10 cellular contexts compared by ENCODE assay signal in genomic region chr20:31740208-31740607, GRCh38. TPM values are rescaled to one million over a fixed set of nuclear protein-coding genes. Genes with fewer than 3 reads are reported as not detected.
DNase-seq lines count a peak whose midpoint lies in the region; ATAC-seq and TF ChIP-seq lines count a peak whose summit lies in the region.
"Had no signal": no experiment of that assay in that cellular context is flagged by ENCODE, and none has a peak within 500 bp of the region (broad histone marks: within the 10 kb centered on the region; RNA-seq: fewer than 3 reads in every experiment).

No MANE protein-coding gene starts in this region.

- H3K79me2 ChIP-seq in hepatocyte, result peaks cover 60% of the 10 kb centered on the region

- ATAC-seq in GM21423 (IDR thresholded peaks at IDR 0.05; ENCODE audit: unreplicated experiment), result no peak

- H3K36me3 ChIP-seq in H7 (replicated peaks; ENCODE audit: control insufficient read depth, insufficient read depth, low read length), result peaks cover 6% of the 10 kb centered on the region; the same call in 1 of the 2 replicates
- no peaks in the 10 kb centered on the region for H3K36me3 ChIP-seq in hepatocyte (replicated peaks; ENCODE audit: insufficient read depth, low read depth)
- H3K36me3 ChIP-seq in thyroid gland, result no peaks in the 10 kb centered on the region

- H3K9me3 ChIP-seq in hepatocyte (ENCODE audit: low read depth) (no peaks in the 10 kb centered on the region), thyroid gland (no peaks in the 10 kb centered on the region)

- TF ChIP-seq CTCF in AG10803 (conservative IDR thresholded peaks at IDR 0.05; ENCODE audit: low read length) (no peak), hepatocyte (IDR thresholded peaks at IDR 0.05; ENCODE audit: poor library complexity) (no peak), thyroid gland (IDR thresholded peaks at IDR 0.05) (no peak)

- no peaks in the 10 kb centered on the region for H4K20me1 ChIP-seq in hepatocyte (ENCODE audit: insufficient read depth, poor library complexity, severe bottlenecking)

- no peak for TF ChIP-seq POLR2A in thyroid gland (IDR thresholded peaks at IDR 0.05)

- 6% methylated on average over 1 of the region's 1 CpG for WGBS in hepatocyte (ENCODE audit: low lambda C conversion rate, missing lambda C conversion rate)
- 9 to 10% methylated on average over 1 of the region's 1 CpG for WGBS in thyroid gland, 2 donors

- H3K27ac ChIP-seq in hepatocyte, result peak overlapping the region; percentile 3
- no peak overlapping the region for H3K27ac ChIP-seq in thyroid gland

- peaks cover 17% of the 10 kb centered on the region for H3K4me1 ChIP-seq in hepatocyte (ENCODE audit: insufficient read depth)
- peaks cover 5 to 9% of the 10 kb centered on the region in 2 donors for H3K4me1 ChIP-seq in thyroid gland

- H3K9me2 ChIP-seq in hepatocyte (replicated peaks; ENCODE audit: insufficient read depth), result no peaks in the 10 kb centered on the region

- H3K4me3 ChIP-seq in AG10803 (ENCODE audit: low read length) (peak overlapping the region; percentile 95), H7 (ENCODE audit: insufficient read depth, low read depth, low read length) (peak overlapping the region; percentile 76), hepatocyte (peak overlapping the region; percentile 61), thyroid gland (replicated peaks in 1 of 3) (no peak overlapping the region)

- DNase-seq in AG10803 (ENCODE audit: low read depth), result peak; percentile 54
- DNase-seq in H7, result no peak
- peak; percentile 61 for DNase-seq in SW480 (ENCODE audit: low spot score)
- no peak for DNase-seq in hepatocyte (ENCODE audit: low spot score)
- DNase-seq in thyroid gland, result no peak
- DNase-seq in NCI-H524 (lab: John Stamatoyannopoulos, UW), result no peak
- no peak for DNase-seq in NCI-H2029 treated with DMSO at 0.1 percent for 48 hours (lab: John Stamatoyannopoulos, UW)
- DNase-seq: naive B cell, NCI-H2107 had no signal

- intact Hi-C loops in thyroid gland (cut with DNase I), result loop anchor here (10.0 kb wide), 1 partner anchor 95 kb away; no protein-coding TSS in a partner anchor

- peak overlapping the region; percentile 51 for H2AFZ ChIP-seq in hepatocyte

- H3K27me3 ChIP-seq in H7 (ENCODE audit: control insufficient read depth, insufficient read depth, low read length), result no peaks in the 10 kb centered on the region
- H3K27me3 ChIP-seq in hepatocyte, result no peaks in the 10 kb centered on the region
- no peaks in the 10 kb centered on the region for H3K27me3 ChIP-seq in thyroid gland

- H3K4me2 ChIP-seq in hepatocyte, result peak overlapping the region; percentile 83

RNA-seq across cellular contexts. Expression of gene TPX2, which starts 1.1 kb away (rescaled TPM):
- total RNA-seq in H7 (2014; rRNA removed; shearing (Covaris generic)), result 119 and 157 TPM in 2 replicates
- 22.9 and 23.9 TPM in 2 replicates for total RNA-seq in hepatocyte
- 16.3 and 18.5 TPM in 2 replicates for polyA plus RNA-seq in hepatocyte
- 1 to 10 TPM in 2 of 4 donors, under 1 TPM in 2; 0.39 to 2.0 (median 0.82) TPM for total RNA-seq in thyroid gland

RNA-seq across cellular contexts. Expression of gene BCL2L1, which starts 17.5 kb away (rescaled TPM):
- 38.5 and 53.6 TPM in 2 replicates for total RNA-seq in H7 (2014; rRNA removed; shearing (Covaris generic))
- 139 and 145 TPM in 2 replicates for total RNA-seq in hepatocyte
- 104 and 108 TPM in 2 replicates for polyA plus RNA-seq in hepatocyte
- 100 to 1,000 TPM; 110 to 154 (median 125) TPM for total RNA-seq in thyroid gland

Comparison
In these comparisons a context has a peak if more than half of its experiments do, and no peak if none do; other contexts are left out.
1. DNase-seq: peak in AG10803 (single experiment) and SW480 (single experiment); none in H7 (single experiment), hepatocyte (single experiment), thyroid gland (0 of 2), NCI-H524 (0 of 2) and NCI-H2029 treated with DMSO at 0.1 percent for 48 hours (single experiment).
2. H3K4me3 ChIP-seq: peak in AG10803 (single experiment), H7 (single experiment) and hepatocyte (single experiment); none in thyroid gland (0 of 3).